In the genomic region with DNA sequence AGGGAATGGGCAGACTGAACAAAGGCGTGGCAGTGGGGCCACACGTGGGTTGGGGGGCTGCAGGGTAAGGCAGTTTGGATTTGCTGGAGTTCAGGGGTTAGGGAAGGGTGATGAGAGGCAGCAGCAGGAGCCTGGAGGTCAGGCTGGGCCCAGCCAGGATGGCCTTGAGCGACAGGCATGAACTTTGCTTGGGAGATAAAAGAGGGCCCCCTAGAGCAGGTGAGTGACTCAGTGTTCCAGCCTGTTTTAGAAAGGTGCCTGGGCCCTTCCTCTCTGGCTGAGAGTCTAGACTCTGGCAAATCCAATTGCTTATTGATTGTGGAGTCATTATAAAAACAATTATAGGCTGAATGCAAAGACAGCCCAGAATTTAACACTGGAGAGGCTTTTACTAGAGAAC, we compare ENCODE assay signal across 33 cellular contexts.
"Had no signal": no experiment of that assay in that cellular context is flagged by ENCODE, and none has a peak within 500 bp of the region (broad histone marks: within the 10 kb centered on the region; RNA-seq: fewer than 3 reads in every experiment).

No MANE protein-coding gene starts in this region.

- H3K36me3 ChIP-seq: esophagus muscularis mucosa, gastrocnemius medialis, heart left ventricle, WERI-Rb-1 had no signal

- H3K27me3 Mint-ChIP-seq: activated naive CD8-positive, alpha-beta T cell; activated T-helper 17 cell treated with anti-CD3 and anti-CD28 coated beads, Interleukin-2, amount 50 U/mL, for 72 hours had no signal

- FAIRE-seq: colon had no signal

- H3K4me1 Mint-ChIP-seq: activated B cell treated with CpG ODN at 0.5 μM for 24 hours had no signal

- H3K27ac Mint-ChIP-seq: activated B cell treated with CpG ODN at 0.5 μM for 24 hours; activated CD8-positive, alpha-beta T cell treated with anti-CD3 and anti-CD28 coated beads for 36 hours; activated naive CD8-positive, alpha-beta T cell; activated T-helper 17 cell treated with anti-CD3 and anti-CD28 coated beads, Interleukin-2, amount 50 U/mL, for 72 hours; effector memory CD8-positive, alpha-beta T cell; T-helper 1 cell treated with Interleukin-12 subunit alpha and Interleukin-12 subunit beta and Interleukin-4 antibody, amounts not matched to agents 30 μg/mL and 1 μg/mL, for 36 hours; T-helper 2 cell treated with Interferon-gamma antibody and Interleukin-4, amounts not matched to agents 5 μg/mL and 100 μg/mL, for 36 hours had no signal

- H3K4me1 ChIP-seq: body of pancreas, esophagus muscularis mucosa, foreskin keratinocyte had no signal

- ATAC-seq: activated CD4-positive, CD25-positive, alpha-beta regulatory T cell treated with anti-CD3 and anti-CD28 coated beads, Interleukin-2, amount 50 U/mL, for 24 hours; activated CD8-positive, alpha-beta T cell treated with anti-CD3 and anti-CD28 coated beads for 36 hours; activated T-cell treated with anti-CD3 and anti-CD28 coated beads, Interleukin-2, amount 50 U/mL, for 4 hours; activated T-helper 17 cell treated with anti-CD3 and anti-CD28 coated beads, Interleukin-2, amount 50 U/mL, for 72 hours; body of pancreas; effector memory CD8-positive, alpha-beta T cell; foreskin keratinocyte; gastrocnemius medialis; heart left ventricle had no signal

- H3K9me3 Mint-ChIP-seq: activated B cell treated with CpG ODN at 0.5 μM for 24 hours; activated CD8-positive, alpha-beta T cell treated with anti-CD3 and anti-CD28 coated beads for 36 hours; activated T-cell treated with anti-CD3 and anti-CD28 coated beads, Interleukin-2, amount 50 U/mL, for 4 hours; activated T-helper 17 cell treated with anti-CD3 and anti-CD28 coated beads, Interleukin-2, amount 50 U/mL, for 72 hours; effector memory CD8-positive, alpha-beta T cell; T-helper 1 cell treated with Interleukin-12 subunit alpha and Interleukin-12 subunit beta and Interleukin-4 antibody, amounts not matched to agents 30 μg/mL and 1 μg/mL, for 36 hours; T-helper 2 cell treated with Interferon-gamma antibody and Interleukin-4, amounts not matched to agents 5 μg/mL and 100 μg/mL, for 36 hours had no signal

- H3K27me3 ChIP-seq: body of pancreas, gastrocnemius medialis, heart left ventricle had no signal

- H3K27ac ChIP-seq: body of pancreas, esophagus muscularis mucosa, foreskin keratinocyte, gastrocnemius medialis, heart left ventricle, WERI-Rb-1 had no signal

- H3K4me3 Mint-ChIP-seq: activated B cell treated with CpG ODN at 0.5 μM for 24 hours; activated CD8-positive, alpha-beta T cell treated with anti-CD3 and anti-CD28 coated beads for 36 hours; activated naive CD8-positive, alpha-beta T cell; activated T-cell treated with anti-CD3 and anti-CD28 coated beads, Interleukin-2, amount 50 U/mL, for 4 hours; activated T-helper 17 cell treated with anti-CD3 and anti-CD28 coated beads, Interleukin-2, amount 50 U/mL, for 72 hours; effector memory CD8-positive, alpha-beta T cell; T-helper 1 cell treated with Interleukin-12 subunit alpha and Interleukin-12 subunit beta and Interleukin-4 antibody, amounts not matched to agents 30 μg/mL and 1 μg/mL, for 36 hours; T-helper 2 cell treated with Interferon-gamma antibody and Interleukin-4, amounts not matched to agents 5 μg/mL and 100 μg/mL, for 36 hours had no signal

- H3K9me3 ChIP-seq: body of pancreas, esophagus muscularis mucosa, gastrocnemius medialis, heart left ventricle had no signal

- DNase-seq: activated B cell treated with CpG ODN at 0.5 μM for 24 hours; activated CD4-positive, alpha-beta T cell treated with anti-CD3 and anti-CD28 coated beads for 48 hours; activated CD4-positive, alpha-beta T cell treated with anti-CD3 and anti-CD28 coated beads, Interleukin-2, amount 50 U/mL, for 1 hour; activated CD4-positive, alpha-beta T cell treated with anti-CD3 and anti-CD28 coated beads, Interleukin-2, amount 50 U/mL, for 48 hours; activated CD8-positive, alpha-beta memory T cell treated with anti-CD3 and anti-CD28 coated beads for 24 hours; activated CD8-positive, alpha-beta T cell treated with anti-CD3 and anti-CD28 coated beads for 36 hours; activated effector memory CD4-positive, alpha-beta T cell treated with Interleukin-2 at 50 U/mL for 16 hours; activated gamma-delta T cell treated with Interleukin-2 at 50 U/mL for 16 hours; activated naive CD4-positive, alpha-beta T cell treated with anti-CD3 and anti-CD28 coated beads, Interleukin-2, amount 50 U/mL, for 16 hours; activated naive CD4-positive, alpha-beta T cell treated with Interleukin-2 at 50 U/mL for 16 hours; activated T-cell treated with anti-CD3 and anti-CD28 coated beads, Interleukin-2, amount 50 U/mL, for 4 hours; amniotic stem cell; anterior cingulate cortex; body of pancreas; caudate nucleus; cortex of kidney; dermis blood vessel endothelial cell; effector CD4-positive, alpha-beta T cell; effector memory CD8-positive, alpha-beta T cell; erythroblast; foreskin keratinocyte; gastrocnemius medialis; glutamatergic neuron; heart left ventricle; T1000; WERI-Rb-1 had no signal

- H3K4me3 ChIP-seq: body of pancreas, esophagus muscularis mucosa, gastrocnemius medialis, heart left ventricle had no signal

- H3K36me3 Mint-ChIP-seq: activated naive CD8-positive, alpha-beta T cell had no signal
